8 cellular contexts compared by ENCODE assay signal in genomic region chr14:100662850-100663527, GRCh38.
DNase-seq lines count a peak whose midpoint lies in the region; ATAC-seq and TF ChIP-seq lines count a peak whose summit lies in the region.

No MANE protein-coding gene starts in this region.

- ATAC-seq in memory B cell (ENCODE audit: low read depth), result peak; percentile 42
- ATAC-seq in GM21717 (IDR thresholded peaks at IDR 0.05; ENCODE audit: unreplicated experiment), result no peak

- H3K4me3 Mint-ChIP-seq in activated CD4-positive, alpha-beta T cell treated with anti-CD3 and anti-CD28 coated beads, Interleukin-2, amount 10 ng/mL, durations not matched to agents 7 days and 5 days, result no peak overlapping the region
- H3K4me3 Mint-ChIP-seq in memory B cell, result no peak overlapping the region

- peaks cover 5% of the 10 kb centered on the region for H3K4me1 Mint-ChIP-seq in activated CD4-positive, alpha-beta T cell treated with anti-CD3 and anti-CD28 coated beads, Interleukin-2, amount 10 ng/mL, durations not matched to agents 7 days and 5 days
- H3K4me1 Mint-ChIP-seq in memory B cell, result no peaks in the 10 kb centered on the region

- no peaks in the 10 kb centered on the region for H3K36me3 Mint-ChIP-seq in activated CD4-positive, alpha-beta T cell treated with anti-CD3 and anti-CD28 coated beads, Interleukin-2, amount 10 ng/mL, durations not matched to agents 7 days and 5 days (ENCODE audit: low read depth)
- H3K36me3 Mint-ChIP-seq in memory B cell, result no peaks in the 10 kb centered on the region

- CTCF ChIA-PET in activated CD4-positive, alpha-beta T cell treated with anti-CD3 and anti-CD28 coated beads, Interleukin-2, amount 10 ng/mL, durations not matched to agents 7 days and 5 days (lab: Charles Lee), result interaction anchor here (0.5 to 1.8 kb wide), 9 partner anchors 10 to 789 kb away, joined by 3 to 10 read pairs (median 3); no protein-coding TSS in a partner anchor

- POLR2A ChIA-PET in activated CD4-positive, alpha-beta T cell treated with anti-CD3 and anti-CD28 coated beads, Interleukin-2, amount 10 ng/mL, durations not matched to agents 7 days and 5 days (lab: Charles Lee), result interaction anchor here (0.6 kb wide), 1 partner anchor 9 kb away, joined by 3 read pairs; no protein-coding TSS in a partner anchor

- H3K27ac Mint-ChIP-seq in activated CD4-positive, alpha-beta T cell treated with anti-CD3 and anti-CD28 coated beads, Interleukin-2, amount 10 ng/mL, durations not matched to agents 7 days and 5 days, result peak overlapping the region; percentile 31
- H3K27ac Mint-ChIP-seq in memory B cell, result no peak overlapping the region

- TF ChIP-seq CTCF in 22Rv1 (IDR thresholded peaks at IDR 0.05), result peak; percentile 97
- peak; percentile 92 for TF ChIP-seq CTCF in GM06990 (IDR thresholded peaks at IDR 0.05; ENCODE audit: insufficient read depth, low read length, poor library complexity, severe bottlenecking)

- H3K36me3 ChIP-seq in GM06990 (ENCODE audit: control insufficient read depth, insufficient read depth, low read length), result no peaks in the 10 kb centered on the region

- H3K4me3 ChIP-seq in GM06990 (replicated peaks; ENCODE audit: low read depth, low read length), result no peak overlapping the region

- H3K9me3 Mint-ChIP-seq in activated CD4-positive, alpha-beta T cell treated with anti-CD3 and anti-CD28 coated beads, Interleukin-2, amount 10 ng/mL, durations not matched to agents 7 days and 5 days, result no peaks in the 10 kb centered on the region
- no peaks in the 10 kb centered on the region for H3K9me3 Mint-ChIP-seq in memory B cell

- H3K27me3 ChIP-seq in GM06990 (replicated peaks; ENCODE audit: control insufficient read depth, insufficient read depth, low read length), result no peaks in the 10 kb centered on the region; the same call in 1 of the 2 replicates

- no peak overlapping the region for H3K27ac ChIP-seq in 22Rv1

- H3K27me3 Mint-ChIP-seq in activated CD4-positive, alpha-beta T cell treated with anti-CD3 and anti-CD28 coated beads, Interleukin-2, amount 10 ng/mL, durations not matched to agents 7 days and 5 days, result peaks cover 2% of the 10 kb centered on the region
- H3K27me3 Mint-ChIP-seq in memory B cell, result peaks cover 4% of the 10 kb centered on the region

- no peak for DNase-seq in GM06990 (ENCODE audit: extremely low read depth, insufficient read length)
- DNase-seq in NCI-H187 treated with DMSO at 0.1 percent for 48 hours (lab: John Stamatoyannopoulos, UW), result peak; percentile 33
- peak; percentile 68 for DNase-seq in activated CD4-positive, alpha-beta T cell treated with anti-CD3 and anti-CD28 coated beads, Interleukin-2, amount 10 ng/mL, durations not matched to agents 7 days and 5 days
- peak; percentile 79 for DNase-seq in ecto neural progenitor cell (ENCODE audit: low spot score)
- DNase-seq in memory B cell (ENCODE audit: low spot score in 2 of 2), result peak; percentile 47 to 52
- peak; percentile 23 for DNase-seq in stimulated activated CD8-positive, alpha-beta memory T cell treated with anti-CD3 and anti-CD28 coated beads, Interleukin-7, amount 100 ng/mL, for 24 hours (ENCODE audit: low read depth)
